In the genomic region with DNA sequence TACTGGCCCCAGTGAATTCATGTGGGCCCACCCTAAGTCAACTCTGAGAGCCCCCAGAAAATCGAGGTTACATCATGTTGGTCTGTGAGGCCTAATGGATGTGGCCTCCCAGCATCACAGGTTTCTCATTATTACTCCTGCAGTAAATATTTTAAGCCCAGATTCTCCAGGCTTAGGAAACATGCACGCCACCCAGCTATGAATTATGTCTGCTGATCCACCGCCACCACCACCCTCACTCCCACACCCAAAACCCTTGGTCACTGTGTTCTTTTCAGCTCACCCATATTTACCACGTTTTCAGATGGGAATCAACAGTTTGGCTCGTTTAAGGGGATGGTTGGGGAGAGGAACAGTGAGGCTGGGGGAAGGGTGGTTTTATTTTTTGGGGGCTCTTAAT, we compare ENCODE assay signal across 9 cellular contexts.
DNase-seq lines count a peak whose midpoint lies in the region; ATAC-seq, FAIRE-seq and TF ChIP-seq lines count a peak whose summit lies in the region.
"Had no signal": no experiment of that assay in that cellular context is flagged by ENCODE, and none has a peak within 500 bp of the region (broad histone marks: within the 10 kb centered on the region; RNA-seq: fewer than 3 reads in every experiment).

No MANE protein-coding gene starts in this region.

- H3K27ac Mint-ChIP-seq in activated T-helper 2 cell treated with anti-CD3 and anti-CD28 coated beads, Interferon-gamma antibody, Interleukin-2, Interleukin-4, amounts not matched to agents 10 μg/mL and 5 μg/mL and 100 μg/mL, durations not matched to agents 14 hours and 24 hours and 36 hours = peak overlapping the region; percentile 91

- TF ChIP-seq EP300 in tibial nerve (IDR thresholded peaks at IDR 0.05) = no peak

- H2AFZ ChIP-seq in smooth muscle cell (ENCODE audit: low read depth) = no peak overlapping the region
- H2AFZ ChIP-seq in PC-9 = no peak overlapping the region

- DNase-seq in GM19239 (ENCODE audit: insufficient read length, low spot score) = no peak
- no peak for DNase-seq in activated T-helper 2 cell treated with anti-CD3 and anti-CD28 coated beads, Interferon-gamma antibody, Interleukin-2, Interleukin-4, amounts not matched to agents 10 μg/mL and 5 μg/mL and 100 μg/mL, durations not matched to agents 14 hours and 24 hours and 36 hours (ENCODE audit: low spot score)
- no peak for DNase-seq in smooth muscle cell (lab: John Stamatoyannopoulos, UW; ENCODE audit: unreplicated experiment)
- DNase-seq in stimulated activated CD8-positive, alpha-beta memory T cell treated with anti-CD3 and anti-CD28 coated beads, Interleukin-4, amount 100 ng/mL, for 48 hours = no peak
- no peak for DNase-seq in tibial nerve (ENCODE audit: low spot score in 2 of 2)
- no peak for DNase-seq in PC-9
- DNase-seq: central memory CD4-positive, alpha-beta T cell; heart right ventricle had no signal

- H3K4me2 ChIP-seq in smooth muscle cell = peak overlapping the region; percentile 45
- no peak overlapping the region for H3K4me2 ChIP-seq in PC-9

- CTCF ChIA-PET in PC-9 (lab: Charles Lee) = no interaction called here

- H3K36me3 ChIP-seq in smooth muscle cell (ENCODE audit: low read depth) (no peaks in the 10 kb centered on the region), tibial nerve (no peaks in the 10 kb centered on the region), PC-9 (ENCODE audit: low read depth) (no peaks in the 10 kb centered on the region)

- H3K79me2 ChIP-seq in smooth muscle cell (ENCODE audit: low read depth) (peaks cover 39% of the 10 kb centered on the region), PC-9 (ENCODE audit: low read depth) (no peaks in the 10 kb centered on the region)

- H3F3A ChIP-seq in smooth muscle cell (ENCODE audit: low read depth) = no peaks in the 10 kb centered on the region
- no peaks in the 10 kb centered on the region for H3F3A ChIP-seq in PC-9 (ENCODE audit: insufficient read depth, low read depth)

- H3K27ac ChIP-seq in smooth muscle cell (ENCODE audit: low read depth) (peak overlapping the region; percentile 76), tibial nerve (peak overlapping the region in 2 of 4 donors; percentile 5 to 54), PC-9 (no peak overlapping the region)
- H3K27ac ChIP-seq: heart right ventricle had no signal

- peaks cover 11% of the 10 kb centered on the region for H3K4me1 ChIP-seq in smooth muscle cell (ENCODE audit: low read depth)
- peaks cover 0 to 23% (median 8%) of the 10 kb centered on the region in 4 donors for H3K4me1 ChIP-seq in tibial nerve
- H3K4me1 ChIP-seq in PC-9 (replicated peaks; ENCODE audit: insufficient read depth) = 0 out of 2 replicates have a peak, but pooled peaks cover 6% of the 10 kb centered on the region

- no peaks in the 10 kb centered on the region for H3K9me3 ChIP-seq in smooth muscle cell (replicated peaks; ENCODE audit: low read depth)
- no peaks in the 10 kb centered on the region for H3K9me3 ChIP-seq in tibial nerve
- no peaks in the 10 kb centered on the region for H3K9me3 ChIP-seq in PC-9 (ENCODE audit: insufficient read depth, low read depth)
- H3K9me3 ChIP-seq: heart right ventricle had no signal

- peak overlapping the region; percentile 34 for H3K4me3 Mint-ChIP-seq in activated T-helper 2 cell treated with anti-CD3 and anti-CD28 coated beads, Interferon-gamma antibody, Interleukin-2, Interleukin-4, amounts not matched to agents 10 μg/mL and 5 μg/mL and 100 μg/mL, durations not matched to agents 14 hours and 24 hours and 36 hours (ENCODE audit: low read depth)

- H3K4me1 Mint-ChIP-seq in activated T-helper 2 cell treated with anti-CD3 and anti-CD28 coated beads, Interferon-gamma antibody, Interleukin-2, Interleukin-4, amounts not matched to agents 10 μg/mL and 5 μg/mL and 100 μg/mL, durations not matched to agents 14 hours and 24 hours and 36 hours (ENCODE audit: low read depth) = peaks cover 74% of the 10 kb centered on the region

- H3K9me2 ChIP-seq in PC-9 (ENCODE audit: insufficient read depth) = no peaks in the 10 kb centered on the region

- POLR2A ChIA-PET in PC-9 (lab: Charles Lee; ENCODE audit: unreplicated experiment) = no interaction called here

- H4K20me1 ChIP-seq in smooth muscle cell (ENCODE audit: low read depth) (peaks cover 90% of the 10 kb centered on the region), PC-9 (ENCODE audit: insufficient read depth) (no peaks in the 10 kb centered on the region)

- peaks cover 72% of the 10 kb centered on the region for H3K36me3 Mint-ChIP-seq in activated T-helper 2 cell treated with anti-CD3 and anti-CD28 coated beads, Interferon-gamma antibody, Interleukin-2, Interleukin-4, amounts not matched to agents 10 μg/mL and 5 μg/mL and 100 μg/mL, durations not matched to agents 14 hours and 24 hours and 36 hours (ENCODE audit: low read depth)

- H3K9me3 Mint-ChIP-seq in activated T-helper 2 cell treated with anti-CD3 and anti-CD28 coated beads, Interferon-gamma antibody, Interleukin-2, Interleukin-4, amounts not matched to agents 10 μg/mL and 5 μg/mL and 100 μg/mL, durations not matched to agents 14 hours and 24 hours and 36 hours = no peaks in the 10 kb centered on the region

- ATAC-seq in HG02759 (IDR thresholded peaks at IDR 0.05; ENCODE audit: unreplicated experiment) = peak; percentile 10

- TF ChIP-seq CTCF in smooth muscle cell (IDR thresholded peaks at IDR 0.05; ENCODE audit: borderline replicate concordance, insufficient read depth, poor library complexity, severe bottlenecking) = no peak
- no peak for TF ChIP-seq CTCF in tibial nerve (IDR thresholded peaks at IDR 0.05)
- no peak for TF ChIP-seq CTCF in PC-9 (conservative IDR thresholded peaks at IDR 0.05)

- H3K27me3 ChIP-seq in smooth muscle cell (ENCODE audit: low read depth) = no peaks in the 10 kb centered on the region
- no peaks in the 10 kb centered on the region for H3K27me3 ChIP-seq in tibial nerve
- H3K27me3 ChIP-seq in PC-9 (ENCODE audit: insufficient read depth, low read depth) = no peaks in the 10 kb centered on the region
- H3K27me3 ChIP-seq: heart right ventricle had no signal

- no TSS peak for BruUV-seq in PC-9 (replicated peaks; lab: Mats Ljungman, UMichigan)

- 69% methylated on average over 5 of the region's 5 CpGs for WGBS in smooth muscle cell (ENCODE audit: low lambda C conversion rate)
- WGBS in tibial nerve, 2 donors = 62 to 66% methylated on average over 5 of the region's 5 CpGs

- no peak overlapping the region for H3K9ac ChIP-seq in smooth muscle cell (ENCODE audit: low read depth)

- H3K4me3 ChIP-seq in smooth muscle cell = no peak overlapping the region
- H3K4me3 ChIP-seq in tibial nerve = no peak overlapping the region
- H3K4me3 ChIP-seq in PC-9 = no peak overlapping the region
- H3K4me3 ChIP-seq: heart right ventricle had no signal

- H3K27me3 Mint-ChIP-seq in activated T-helper 2 cell treated with anti-CD3 and anti-CD28 coated beads, Interferon-gamma antibody, Interleukin-2, Interleukin-4, amounts not matched to agents 10 μg/mL and 5 μg/mL and 100 μg/mL, durations not matched to agents 14 hours and 24 hours and 36 hours (ENCODE audit: low read depth) = no peaks in the 10 kb centered on the region

- no peak for TF ChIP-seq POLR2A in tibial nerve (IDR thresholded peaks at IDR 0.05)

- peak; percentile 76 for FAIRE-seq in GM19239 (lab: Jason Lieb, UNC)

- intact Hi-C loops in activated T-helper 2 cell treated with anti-CD3 and anti-CD28 coated beads, Interferon-gamma antibody, Interleukin-2, Interleukin-4, amounts not matched to agents 10 μg/mL and 5 μg/mL and 100 μg/mL, durations not matched to agents 14 hours and 24 hours and 36 hours (cut with micrococcal nuclease) = loop anchor here (1.0 to 5.0 kb wide), 5 partner anchors 14 to 126 kb away; no protein-coding TSS in a partner anchor
- intact Hi-C loops in PC-9 (cut with micrococcal nuclease; ENCODE audit: unreplicated experiment) = no loop called here
